Comparison of ENCODE assay signal across 2 cellular contexts in the genomic region with DNA sequence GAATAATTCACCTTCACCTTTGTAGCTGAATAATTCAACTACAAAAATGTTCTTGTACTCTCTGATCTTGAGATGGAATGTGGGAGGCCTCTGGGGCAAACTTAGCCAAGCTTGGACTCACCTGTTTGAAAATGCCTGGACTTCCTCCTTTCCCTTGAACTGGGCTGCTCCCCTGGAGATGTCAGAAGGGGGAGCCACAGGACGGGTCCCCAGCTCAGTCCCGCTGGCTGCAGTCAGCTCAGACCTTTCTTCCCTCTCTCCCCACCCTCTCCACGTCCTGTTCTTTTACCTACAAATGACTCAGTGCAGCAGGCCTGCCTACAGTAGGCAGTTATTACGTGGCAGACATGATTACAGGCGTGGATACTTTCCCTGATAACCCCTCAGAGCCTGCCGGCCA.
TF ChIP-seq lines count a peak whose summit lies in the region.

No MANE protein-coding gene starts in this region.

TF ChIP-seq in GM23338, 12 proteins besides CTCF, POLR2A, EP300 and RAD21 (continues in another document):
- TF ChIP-seq, protein P1, sequence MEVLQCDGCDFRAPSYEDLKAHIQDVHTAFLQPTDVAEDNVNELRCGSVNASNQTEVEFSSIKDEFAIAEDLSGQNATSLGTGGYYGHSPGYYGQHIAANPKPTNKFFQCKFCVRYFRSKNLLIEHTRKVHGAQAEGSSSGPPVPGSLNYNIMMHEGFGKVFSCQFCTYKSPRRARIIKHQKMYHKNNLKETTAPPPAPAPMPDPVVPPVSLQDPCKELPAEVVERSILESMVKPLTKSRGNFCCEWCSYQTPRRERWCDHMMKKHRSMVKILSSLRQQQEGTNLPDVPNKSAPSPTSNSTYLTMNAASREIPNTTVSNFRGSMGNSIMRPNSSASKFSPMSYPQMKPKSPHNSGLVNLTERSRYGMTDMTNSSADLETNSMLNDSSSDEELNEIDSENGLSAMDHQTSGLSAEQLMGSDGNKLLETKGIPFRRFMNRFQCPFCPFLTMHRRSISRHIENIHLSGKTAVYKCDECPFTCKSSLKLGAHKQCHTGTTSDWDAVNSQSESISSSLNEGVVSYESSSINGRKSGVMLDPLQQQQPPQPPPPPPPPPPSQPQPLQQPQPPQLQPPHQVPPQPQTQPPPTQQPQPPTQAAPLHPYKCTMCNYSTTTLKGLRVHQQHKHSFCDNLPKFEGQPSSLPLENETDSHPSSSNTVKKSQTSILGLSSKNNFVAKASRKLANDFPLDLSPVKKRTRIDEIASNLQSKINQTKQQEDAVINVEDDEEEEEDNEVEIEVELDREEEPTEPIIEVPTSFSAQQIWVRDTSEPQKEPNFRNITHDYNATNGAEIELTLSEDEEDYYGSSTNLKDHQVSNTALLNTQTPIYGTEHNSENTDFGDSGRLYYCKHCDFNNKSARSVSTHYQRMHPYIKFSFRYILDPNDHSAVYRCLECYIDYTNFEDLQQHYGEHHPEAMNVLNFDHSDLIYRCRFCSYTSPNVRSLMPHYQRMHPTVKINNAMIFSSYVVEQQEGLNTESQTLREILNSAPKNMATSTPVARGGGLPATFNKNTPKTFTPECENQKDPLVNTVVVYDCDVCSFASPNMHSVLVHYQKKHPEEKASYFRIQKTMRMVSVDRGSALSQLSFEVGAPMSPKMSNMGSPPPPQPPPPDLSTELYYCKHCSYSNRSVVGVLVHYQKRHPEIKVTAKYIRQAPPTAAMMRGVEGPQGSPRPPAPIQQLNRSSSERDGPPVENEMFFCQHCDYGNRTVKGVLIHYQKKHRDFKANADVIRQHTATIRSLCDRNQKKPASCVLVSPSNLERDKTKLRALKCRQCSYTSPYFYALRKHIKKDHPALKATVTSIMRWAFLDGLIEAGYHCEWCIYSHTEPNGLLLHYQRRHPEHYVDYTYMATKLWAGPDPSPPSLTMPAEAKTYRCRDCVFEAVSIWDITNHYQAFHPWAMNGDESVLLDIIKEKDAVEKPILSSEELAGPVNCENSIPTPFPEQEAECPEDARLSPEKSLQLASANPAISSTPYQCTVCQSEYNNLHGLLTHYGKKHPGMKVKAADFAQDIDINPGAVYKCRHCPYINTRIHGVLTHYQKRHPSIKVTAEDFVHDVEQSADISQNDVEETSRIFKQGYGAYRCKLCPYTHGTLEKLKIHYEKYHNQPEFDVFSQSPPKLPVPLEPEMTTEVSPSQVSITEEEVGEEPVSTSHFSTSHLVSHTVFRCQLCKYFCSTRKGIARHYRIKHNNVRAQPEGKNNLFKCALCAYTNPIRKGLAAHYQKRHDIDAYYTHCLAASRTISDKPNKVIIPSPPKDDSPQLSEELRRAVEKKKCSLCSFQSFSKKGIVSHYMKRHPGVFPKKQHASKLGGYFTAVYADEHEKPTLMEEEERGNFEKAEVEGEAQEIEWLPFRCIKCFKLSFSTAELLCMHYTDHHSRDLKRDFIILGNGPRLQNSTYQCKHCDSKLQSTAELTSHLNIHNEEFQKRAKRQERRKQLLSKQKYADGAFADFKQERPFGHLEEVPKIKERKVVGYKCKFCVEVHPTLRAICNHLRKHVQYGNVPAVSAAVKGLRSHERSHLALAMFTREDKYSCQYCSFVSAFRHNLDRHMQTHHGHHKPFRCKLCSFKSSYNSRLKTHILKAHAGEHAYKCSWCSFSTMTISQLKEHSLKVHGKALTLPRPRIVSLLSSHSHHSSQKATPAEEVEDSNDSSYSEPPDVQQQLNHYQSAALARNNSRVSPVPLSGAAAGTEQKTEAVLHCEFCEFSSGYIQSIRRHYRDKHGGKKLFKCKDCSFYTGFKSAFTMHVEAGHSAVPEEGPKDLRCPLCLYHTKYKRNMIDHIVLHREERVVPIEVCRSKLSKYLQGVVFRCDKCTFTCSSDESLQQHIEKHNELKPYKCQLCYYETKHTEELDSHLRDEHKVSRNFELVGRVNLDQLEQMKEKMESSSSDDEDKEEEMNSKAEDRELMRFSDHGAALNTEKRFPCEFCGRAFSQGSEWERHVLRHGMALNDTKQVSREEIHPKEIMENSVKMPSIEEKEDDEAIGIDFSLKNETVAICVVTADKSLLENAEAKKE (CRISPR knock-in tag; IDR thresholded peaks at IDR 0.05) = no peak
- TF ChIP-seq POLR2AphosphoS5 (IDR thresholded peaks at IDR 0.05; ENCODE audit: low read depth) = no peak
- TF ChIP-seq ZNF114 (CRISPR knock-in tag; IDR thresholded peaks at IDR 0.05) = no peak
- no peak for TF ChIP-seq CREB1 (CRISPR knock-in tag; IDR thresholded peaks at IDR 0.05; ENCODE audit: low read depth)
- no peak for TF ChIP-seq NANOG (IDR thresholded peaks at IDR 0.05; ENCODE audit: borderline replicate concordance)
- no peak for TF ChIP-seq EZH2 (IDR thresholded peaks at IDR 0.05; ENCODE audit: low read depth, unreplicated experiment)
- TF ChIP-seq, protein P2, sequence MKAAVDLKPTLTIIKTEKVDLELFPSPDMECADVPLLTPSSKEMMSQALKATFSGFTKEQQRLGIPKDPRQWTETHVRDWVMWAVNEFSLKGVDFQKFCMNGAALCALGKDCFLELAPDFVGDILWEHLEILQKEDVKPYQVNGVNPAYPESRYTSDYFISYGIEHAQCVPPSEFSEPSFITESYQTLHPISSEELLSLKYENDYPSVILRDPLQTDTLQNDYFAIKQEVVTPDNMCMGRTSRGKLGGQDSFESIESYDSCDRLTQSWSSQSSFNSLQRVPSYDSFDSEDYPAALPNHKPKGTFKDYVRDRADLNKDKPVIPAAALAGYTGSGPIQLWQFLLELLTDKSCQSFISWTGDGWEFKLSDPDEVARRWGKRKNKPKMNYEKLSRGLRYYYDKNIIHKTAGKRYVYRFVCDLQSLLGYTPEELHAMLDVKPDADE (IDR thresholded peaks at IDR 0.05) = no peak
- TF ChIP-seq JUNB (IDR thresholded peaks at IDR 0.05; ENCODE audit: unreplicated experiment) = no peak
- no peak for TF ChIP-seq EZH2phosphoT487 (IDR thresholded peaks at IDR 0.05; ENCODE audit: unreplicated experiment)
- no peak for TF ChIP-seq ZNF331 (CRISPR knock-in tag; IDR thresholded peaks at IDR 0.05; ENCODE audit: low read depth)
- TF ChIP-seq STAT1 (IDR thresholded peaks at IDR 0.05; ENCODE audit: unreplicated experiment) = no peak

TF ChIP-seq in WTC11, 78 proteins besides CTCF, POLR2A, EP300 and RAD21 (continued from another document):
- TF ChIP-seq, protein P3, sequence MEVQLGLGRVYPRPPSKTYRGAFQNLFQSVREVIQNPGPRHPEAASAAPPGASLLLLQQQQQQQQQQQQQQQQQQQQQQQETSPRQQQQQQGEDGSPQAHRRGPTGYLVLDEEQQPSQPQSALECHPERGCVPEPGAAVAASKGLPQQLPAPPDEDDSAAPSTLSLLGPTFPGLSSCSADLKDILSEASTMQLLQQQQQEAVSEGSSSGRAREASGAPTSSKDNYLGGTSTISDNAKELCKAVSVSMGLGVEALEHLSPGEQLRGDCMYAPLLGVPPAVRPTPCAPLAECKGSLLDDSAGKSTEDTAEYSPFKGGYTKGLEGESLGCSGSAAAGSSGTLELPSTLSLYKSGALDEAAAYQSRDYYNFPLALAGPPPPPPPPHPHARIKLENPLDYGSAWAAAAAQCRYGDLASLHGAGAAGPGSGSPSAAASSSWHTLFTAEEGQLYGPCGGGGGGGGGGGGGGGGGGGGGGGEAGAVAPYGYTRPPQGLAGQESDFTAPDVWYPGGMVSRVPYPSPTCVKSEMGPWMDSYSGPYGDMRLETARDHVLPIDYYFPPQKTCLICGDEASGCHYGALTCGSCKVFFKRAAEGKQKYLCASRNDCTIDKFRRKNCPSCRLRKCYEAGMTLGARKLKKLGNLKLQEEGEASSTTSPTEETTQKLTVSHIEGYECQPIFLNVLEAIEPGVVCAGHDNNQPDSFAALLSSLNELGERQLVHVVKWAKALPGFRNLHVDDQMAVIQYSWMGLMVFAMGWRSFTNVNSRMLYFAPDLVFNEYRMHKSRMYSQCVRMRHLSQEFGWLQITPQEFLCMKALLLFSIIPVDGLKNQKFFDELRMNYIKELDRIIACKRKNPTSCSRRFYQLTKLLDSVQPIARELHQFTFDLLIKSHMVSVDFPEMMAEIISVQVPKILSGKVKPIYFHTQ (CRISPR knock-in tag; IDR thresholded peaks at IDR 0.05) = no peak
- no peak for TF ChIP-seq ESRRA (CRISPR knock-in tag; IDR thresholded peaks at IDR 0.05; ENCODE audit: borderline replicate concordance)
- TF ChIP-seq SOX15 (CRISPR knock-in tag; IDR thresholded peaks at IDR 0.05) = no peak
- TF ChIP-seq CBFB (CRISPR knock-in tag; IDR thresholded peaks at IDR 0.05; ENCODE audit: low read depth) = no peak
